In the genomic region with DNA sequence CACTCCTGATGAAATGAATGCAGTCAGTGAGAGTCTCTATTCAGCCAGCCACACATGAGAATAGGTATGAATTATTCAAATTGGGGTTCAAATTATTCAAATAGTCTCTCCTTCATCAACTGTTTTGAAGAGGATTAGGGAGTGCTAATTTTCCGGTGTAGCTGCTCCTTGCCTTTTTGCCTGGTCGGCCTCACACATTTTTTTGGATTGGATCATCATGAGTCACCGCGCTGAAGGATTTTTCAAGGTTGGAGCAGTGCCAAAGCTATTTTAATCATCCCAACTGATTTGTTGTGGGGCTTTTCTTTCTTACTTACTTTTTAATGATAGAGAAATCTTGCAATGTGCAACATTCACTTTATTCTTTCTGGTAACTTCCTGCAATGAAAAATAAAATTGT, we compare ENCODE assay signal across 8 cellular contexts. TPM values are rescaled to one million over a fixed set of nuclear protein-coding genes. Genes with fewer than 3 reads are reported as not detected.
DNase-seq lines count a peak whose midpoint lies in the region; ATAC-seq and TF ChIP-seq lines count a peak whose summit lies in the region.

No MANE protein-coding gene starts in this region.

- TF ChIP-seq CTCF in brain (conservative IDR thresholded peaks at IDR 0.05) (no peak), GM13977 (IDR thresholded peaks at IDR 0.05; ENCODE audit: extremely low read depth, insufficient read depth, missing control alignments) (no peak)

- no peak for ATAC-seq in GM21381 (IDR thresholded peaks at IDR 0.05; ENCODE audit: unreplicated experiment)

- peak; percentile 65 for DNase-seq in COLO668 (lab: John Stamatoyannopoulos, UW; ENCODE audit: unreplicated experiment)
- peak; percentile 66 to 91 (median 75) for DNase-seq in NCI-H1417 (lab: John Stamatoyannopoulos, UW)
- peak; percentile 87 for DNase-seq in kidney tubule cell (ENCODE audit: low spot score)
- DNase-seq in 8988T: no peak
- no peak for DNase-seq in GM13977 (ENCODE audit: low spot score)
- DNase-seq in retina: no peak

- peak overlapping the region; percentile 4 to 54 (median 22) for H3K4me3 Mint-ChIP-seq in brain

- peaks cover 3% of the 10 kb centered on the region for H3K36me3 Mint-ChIP-seq in brain

- peaks cover 57% of the 10 kb centered on the region for H3K4me1 Mint-ChIP-seq in brain

- H3K27ac Mint-ChIP-seq in brain: peak overlapping the region; percentile 16 to 98 (median 44)

- no peaks in the 10 kb centered on the region for H3K27me3 Mint-ChIP-seq in brain

- in situ Hi-C loops in GM13977 (cut with MboI; ENCODE audit: low pct_unique_long_range_greater_than_20kb, low sequenced_read_pairs, unreplicated experiment): no loop called here

- H3K9me3 Mint-ChIP-seq in brain: peaks cover 0 to 5% (median 2%) of the 10 kb centered on the region in 5 experiments

RNA-seq across cellular contexts. Expression of gene DTNA, which starts 2.4 kb away (rescaled TPM):
- polyA plus RNA-seq in brain (ENCODE audit: insufficient read depth, low read depth, low replicate concordance): 114 TPM

Comparison
In these comparisons a context has a peak if more than half of its experiments do, and no peak if none do; other contexts are left out.
1. DNase-seq: peak in COLO668 (single experiment), NCI-H1417 (3 of 3) and kidney tubule cell (single experiment); none in 8988T (single experiment), GM13977 (single experiment) and retina (single experiment).